Comparison of ENCODE assay signal across 9 cellular contexts in the genomic region with DNA sequence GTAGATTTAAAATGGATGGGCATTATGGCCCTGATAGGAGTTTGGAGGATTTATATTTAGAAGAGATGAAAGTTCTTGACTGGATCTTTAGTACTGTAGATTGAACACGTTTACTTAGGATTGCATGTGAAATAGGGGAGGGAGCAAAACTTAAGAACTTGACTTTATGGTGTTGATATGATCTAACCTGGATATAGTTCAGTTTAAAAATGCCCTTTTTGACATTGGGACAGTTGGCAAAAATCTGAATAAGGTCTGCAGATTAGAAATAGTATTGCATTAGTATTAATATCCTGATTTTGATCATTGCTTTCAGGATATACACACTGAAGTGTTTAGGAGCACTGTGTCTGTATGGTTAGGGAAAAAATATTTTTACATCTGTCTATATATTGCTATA. TPM values are rescaled to one million over a fixed set of nuclear protein-coding genes. Genes with fewer than 3 reads are reported as not detected.
DNase-seq lines count a peak whose midpoint lies in the region; ATAC-seq and TF ChIP-seq lines count a peak whose summit lies in the region.
"Had no signal": no experiment of that assay in that cellular context is flagged by ENCODE, and none has a peak within 500 bp of the region (broad histone marks: within the 10 kb centered on the region; RNA-seq: fewer than 3 reads in every experiment).

No MANE protein-coding gene starts in this region.

- peaks cover 16 to 51% (median 28%) of the 10 kb centered on the region in 4 donors for H3K36me3 ChIP-seq in upper lobe of left lung

- no peak for TF ChIP-seq EP300 in upper lobe of left lung (IDR thresholded peaks at IDR 0.05)

- peaks cover 61 to 75% (median 74%) of the 10 kb centered on the region in 4 donors for H3K4me1 ChIP-seq in upper lobe of left lung

- H3K4me3 Mint-ChIP-seq in stimulated activated naive CD8-positive, alpha-beta T cell treated with anti-CD3 and anti-CD28 coated beads, Interleukin-15, Interleukin-2, amounts not matched to agents 100 ng/mL and 50 ng/mL, for 24 hours, result peak overlapping the region; percentile 74
- H3K4me3 Mint-ChIP-seq in activated CD4-positive, alpha-beta memory T cell treated with anti-CD3 and anti-CD28 coated beads for 36 hours, result peak overlapping the region; percentile 54
- H3K4me3 Mint-ChIP-seq in glutamatergic neuron (ENCODE audit: unreplicated experiment), result peak overlapping the region; percentile 40

- POLR2A ChIA-PET in activated CD4-positive, alpha-beta memory T cell treated with anti-CD3 and anti-CD28 coated beads for 36 hours (lab: Charles Lee), result interaction anchor here (1.4 to 4.1 kb wide), 4 partner anchors 10 to 16 kb away, joined by 3 to 27 read pairs (median 20); partner anchors contain the start of gene TMBIM6

- H3K36me3 Mint-ChIP-seq in stimulated activated naive CD8-positive, alpha-beta T cell treated with anti-CD3 and anti-CD28 coated beads, Interleukin-15, Interleukin-2, amounts not matched to agents 100 ng/mL and 50 ng/mL, for 24 hours (ENCODE audit: low read depth), result peaks cover 79% of the 10 kb centered on the region
- H3K36me3 Mint-ChIP-seq in activated CD4-positive, alpha-beta memory T cell treated with anti-CD3 and anti-CD28 coated beads for 36 hours, result peaks cover 50% of the 10 kb centered on the region
- no peaks in the 10 kb centered on the region for H3K36me3 Mint-ChIP-seq in glutamatergic neuron (ENCODE audit: unreplicated experiment)

- peaks cover 90% of the 10 kb centered on the region for H3K4me1 Mint-ChIP-seq in stimulated activated naive CD8-positive, alpha-beta T cell treated with anti-CD3 and anti-CD28 coated beads, Interleukin-15, Interleukin-2, amounts not matched to agents 100 ng/mL and 50 ng/mL, for 24 hours (ENCODE audit: low read depth)
- peaks cover 85% of the 10 kb centered on the region for H3K4me1 Mint-ChIP-seq in activated CD4-positive, alpha-beta memory T cell treated with anti-CD3 and anti-CD28 coated beads for 36 hours (ENCODE audit: low read depth)
- peaks cover 12% of the 10 kb centered on the region for H3K4me1 Mint-ChIP-seq in glutamatergic neuron (ENCODE audit: low read depth, unreplicated experiment)

- intact Hi-C loops in activated CD4-positive, alpha-beta memory T cell treated with anti-CD3 and anti-CD28 coated beads for 36 hours (cut with micrococcal nuclease), result loop anchor here (1.0 to 10.0 kb wide), 7 partner anchors 10 to 1571 kb away; partner anchors contain the start of genes BIN2, SLC11A2 and TMBIM6

- TF ChIP-seq POLR2A in upper lobe of left lung (IDR thresholded peaks at IDR 0.05), result no peak

- ATAC-seq in stimulated activated naive CD8-positive, alpha-beta T cell treated with anti-CD3 and anti-CD28 coated beads, Interleukin-15, Interleukin-2, amounts not matched to agents 100 U/mL and 50 U/mL, for 24 hours, result no peak
- ATAC-seq in HG03196 (IDR thresholded peaks at IDR 0.05; ENCODE audit: unreplicated experiment), result no peak
- ATAC-seq in upper lobe of left lung (ENCODE audit: low FRiP score in 2 of 2), result no peak

- H3K9me3 ChIP-seq in upper lobe of left lung, result no peaks in the 10 kb centered on the region

- no peak for DNase-seq in stimulated activated naive CD8-positive, alpha-beta T cell treated with anti-CD3 and anti-CD28 coated beads, Interleukin-15, Interleukin-2, amounts not matched to agents 100 U/mL and 50 U/mL, for 24 hours
- DNase-seq in activated CD4-positive, alpha-beta memory T cell treated with anti-CD3 and anti-CD28 coated beads for 36 hours, result no peak
- DNase-seq in glutamatergic neuron, result no peak
- no peak for DNase-seq in RPMI8226
- no peak for DNase-seq in NCI-H146 (lab: John Stamatoyannopoulos, UW)
- no peak for DNase-seq in upper lobe of left lung
- DNase-seq: NCI-H524 treated with DMSO at 0.1 percent for 48 hours had no signal

- no peaks in the 10 kb centered on the region for H3K9me3 Mint-ChIP-seq in stimulated activated naive CD8-positive, alpha-beta T cell treated with anti-CD3 and anti-CD28 coated beads, Interleukin-15, Interleukin-2, amounts not matched to agents 100 ng/mL and 50 ng/mL, for 24 hours
- no peaks in the 10 kb centered on the region for H3K9me3 Mint-ChIP-seq in activated CD4-positive, alpha-beta memory T cell treated with anti-CD3 and anti-CD28 coated beads for 36 hours
- H3K9me3 Mint-ChIP-seq in glutamatergic neuron (ENCODE audit: unreplicated experiment), result no peaks in the 10 kb centered on the region

- peak overlapping the region in 2 of 4 donors; percentile 22 to 46 for H3K27ac ChIP-seq in upper lobe of left lung

- H3K4me3 ChIP-seq in upper lobe of left lung, result no peak overlapping the region

- no peaks in the 10 kb centered on the region for H3K27me3 ChIP-seq in upper lobe of left lung

- no peaks in the 10 kb centered on the region for H3K27me3 Mint-ChIP-seq in stimulated activated naive CD8-positive, alpha-beta T cell treated with anti-CD3 and anti-CD28 coated beads, Interleukin-15, Interleukin-2, amounts not matched to agents 100 ng/mL and 50 ng/mL, for 24 hours
- H3K27me3 Mint-ChIP-seq in activated CD4-positive, alpha-beta memory T cell treated with anti-CD3 and anti-CD28 coated beads for 36 hours, result no peaks in the 10 kb centered on the region
- H3K27me3 Mint-ChIP-seq in glutamatergic neuron (ENCODE audit: unreplicated experiment), result peaks cover 1% of the 10 kb centered on the region

- no peak for TF ChIP-seq CTCF in glutamatergic neuron (IDR thresholded peaks at IDR 0.05; ENCODE audit: partially characterized antibody, unreplicated experiment)
- no peak for TF ChIP-seq CTCF in upper lobe of left lung (IDR thresholded peaks at IDR 0.05)

- CTCF ChIA-PET in activated CD4-positive, alpha-beta memory T cell treated with anti-CD3 and anti-CD28 coated beads for 36 hours (lab: Charles Lee), result interaction anchor here (1.6 to 8.5 kb wide), 5 partner anchors 10 to 26 kb away, joined by 6 to 74 read pairs (median 33); partner anchors contain the start of gene TMBIM6

- 23 to 36% methylated on average over 1 of the region's 1 CpG for WGBS in upper lobe of left lung, 2 donors

- peak overlapping the region; percentile 99 for H3K27ac Mint-ChIP-seq in stimulated activated naive CD8-positive, alpha-beta T cell treated with anti-CD3 and anti-CD28 coated beads, Interleukin-15, Interleukin-2, amounts not matched to agents 100 ng/mL and 50 ng/mL, for 24 hours
- H3K27ac Mint-ChIP-seq in activated CD4-positive, alpha-beta memory T cell treated with anti-CD3 and anti-CD28 coated beads for 36 hours, result peak overlapping the region; percentile 92
- peak overlapping the region; percentile 76 for H3K27ac Mint-ChIP-seq in glutamatergic neuron (ENCODE audit: unreplicated experiment)

RNA-seq across cellular contexts. Expression of gene TMBIM6, which starts 9.6 kb away (rescaled TPM):
- total RNA-seq in activated CD4-positive, alpha-beta memory T cell treated with anti-CD3 and anti-CD28 coated beads for 36 hours, result 100 to 1,000 TPM; 481 to 486 TPM
- total RNA-seq in glutamatergic neuron (ENCODE audit: unreplicated experiment), result 278 TPM
- 100 to 1,000 TPM; 185 to 831 (median 594) TPM for total RNA-seq in upper lobe of left lung

RNA-seq across cellular contexts. Expression of gene FMNL3, which starts 43.8 kb away (rescaled TPM):
- 10 to 100 TPM; 31.2 to 31.9 TPM for total RNA-seq in activated CD4-positive, alpha-beta memory T cell treated with anti-CD3 and anti-CD28 coated beads for 36 hours
- 13.7 TPM for total RNA-seq in glutamatergic neuron (ENCODE audit: unreplicated experiment)
- 10 to 100 TPM; 13.0 to 46.7 (median 29.4) TPM for total RNA-seq in upper lobe of left lung
